13 cellular contexts compared by ENCODE assay signal in genomic region chr5:55338092-55338613, GRCh38. TPM values are rescaled to one million over a fixed set of nuclear protein-coding genes. Genes with fewer than 3 reads are reported as not detected.
DNase-seq lines count a peak whose midpoint lies in the region; ATAC-seq and TF ChIP-seq lines count a peak whose summit lies in the region.
"Had no signal": no experiment of that assay in that cellular context is flagged by ENCODE, and none has a peak within 500 bp of the region (broad histone marks: within the 10 kb centered on the region; RNA-seq: fewer than 3 reads in every experiment).

No MANE protein-coding gene starts in this region.

- CTCF ChIA-PET in T-cell (lab: Charles Lee): interaction anchor here in 1 of 2 donors (0.7 to 1.7 kb wide), 2 partner anchors 68 to 1800 kb away, joined by 3 to 4 read pairs; no protein-coding TSS in a partner anchor

- H3K9me3 Mint-ChIP-seq in activated CD4-positive, alpha-beta T cell treated with anti-CD3 and anti-CD28 coated beads, Interleukin-2, amount 10 ng/mL, durations not matched to agents 24 days and 14 days: no peaks in the 10 kb centered on the region
- H3K9me3 Mint-ChIP-seq in T-cell: peaks cover 0 to 3% (median 0%) of the 10 kb centered on the region in 3 donors

- ATAC-seq in T-cell (replicated peaks in 1 of 4) (peak in 1 of 4 experiments; percentile 75), GM19023 (IDR thresholded peaks at IDR 0.05; ENCODE audit: unreplicated experiment) (no peak)

- H3K9me3 ChIP-seq in osteoblast (ENCODE audit: low read depth, low read length): no peaks in the 10 kb centered on the region
- H3K9me3 ChIP-seq: Peyer's patch had no signal

- H3K27me3 ChIP-seq in osteoblast (ENCODE audit: insufficient read depth, low read length): no peaks in the 10 kb centered on the region
- H3K27me3 ChIP-seq: Peyer's patch had no signal

- no peaks in the 10 kb centered on the region for H4K20me1 ChIP-seq in osteoblast (ENCODE audit: insufficient read depth, low read length)

- no peaks in the 10 kb centered on the region for H3K4me1 ChIP-seq in osteoblast (ENCODE audit: insufficient read depth, low read length)
- H3K4me1 ChIP-seq: Peyer's patch had no signal

- no peaks in the 10 kb centered on the region for H3K27me3 Mint-ChIP-seq in activated CD4-positive, alpha-beta T cell treated with anti-CD3 and anti-CD28 coated beads, Interleukin-2, amount 10 ng/mL, durations not matched to agents 24 days and 14 days
- no peaks in the 10 kb centered on the region for H3K27me3 Mint-ChIP-seq in T-cell

- H3K27ac ChIP-seq in osteoblast (ENCODE audit: low read depth, low read length): peak overlapping the region; percentile 15
- H3K27ac ChIP-seq: Peyer's patch, skin epidermis had no signal

- H3K4me3 Mint-ChIP-seq in activated CD4-positive, alpha-beta T cell treated with anti-CD3 and anti-CD28 coated beads, Interleukin-2, amount 10 ng/mL, durations not matched to agents 24 days and 14 days: peak overlapping the region; percentile 55
- H3K4me3 Mint-ChIP-seq in T-cell: peak overlapping the region; percentile 21 to 68 (median 43)

- no peak for DNase-seq in activated CD4-positive, alpha-beta T cell treated with anti-CD3 and anti-CD28 coated beads, Interleukin-2, amount 10 ng/mL, durations not matched to agents 24 days and 14 days
- no peak for DNase-seq in activated CD4-positive, alpha-beta T cell treated with anti-CD3 and anti-CD28 coated beads for 48 hours
- no peak for DNase-seq in T-cell
- peak; percentile 48 for DNase-seq in dermis blood vessel endothelial cell
- no peak for DNase-seq in osteoblast (ENCODE audit: insufficient read length, low spot score, missing footprints)
- no peak for DNase-seq in globus pallidus (ENCODE audit: low spot score)
- no peak for DNase-seq in HuH-7.5 (ENCODE audit: low spot score)
- DNase-seq: caudate nucleus, DMS153, Peyer's patch, T1000 had no signal

- no peak overlapping the region for H3K4me3 ChIP-seq in osteoblast (ENCODE audit: insufficient read depth, low read length)
- H3K4me3 ChIP-seq: Peyer's patch, skin epidermis had no signal

- peaks cover 35% of the 10 kb centered on the region for H3K36me3 Mint-ChIP-seq in activated CD4-positive, alpha-beta T cell treated with anti-CD3 and anti-CD28 coated beads, Interleukin-2, amount 10 ng/mL, durations not matched to agents 24 days and 14 days (ENCODE audit: low read depth)
- peaks cover 27% of the 10 kb centered on the region for H3K36me3 Mint-ChIP-seq in T-cell

- H3K4me1 Mint-ChIP-seq in activated CD4-positive, alpha-beta T cell treated with anti-CD3 and anti-CD28 coated beads, Interleukin-2, amount 10 ng/mL, durations not matched to agents 24 days and 14 days: peaks cover 20% of the 10 kb centered on the region
- peaks cover 23 to 32% (median 28%) of the 10 kb centered on the region in 3 donors for H3K4me1 Mint-ChIP-seq in T-cell

- H3K27ac Mint-ChIP-seq in activated CD4-positive, alpha-beta T cell treated with anti-CD3 and anti-CD28 coated beads, Interleukin-2, amount 10 ng/mL, durations not matched to agents 24 days and 14 days: peak overlapping the region; percentile 85
- H3K27ac Mint-ChIP-seq in T-cell: peak overlapping the region; percentile 34 to 79

- no peak overlapping the region for H2AFZ ChIP-seq in osteoblast (ENCODE audit: low read length)

- peaks cover 44% of the 10 kb centered on the region for H3K79me2 ChIP-seq in osteoblast (ENCODE audit: insufficient read depth, low read length)

- POLR2A ChIA-PET in T-cell (lab: Charles Lee): interaction anchor here (0.5 to 0.7 kb wide), 3 partner anchors 101 to 936 kb away, joined by 3 to 4 read pairs (median 3); no protein-coding TSS in a partner anchor

- intact Hi-C loops in activated CD4-positive, alpha-beta T cell treated with anti-CD3 and anti-CD28 coated beads, Interleukin-2, amount 10 ng/mL, durations not matched to agents 24 days and 14 days (cut with micrococcal nuclease): loop anchor here (5.0 to 10.0 kb wide), 4 partner anchors 84 to 567 kb away; partner anchors contain the start of gene PLPP1

- H3K36me3 ChIP-seq in osteoblast (ENCODE audit: insufficient read depth, low read length): peaks cover 14% of the 10 kb centered on the region

- H3K4me2 ChIP-seq in osteoblast (ENCODE audit: insufficient read depth, low read length): peak overlapping the region; percentile 70

- TF ChIP-seq CTCF in osteoblast (IDR thresholded peaks at IDR 0.05; ENCODE audit: extremely low read depth, low read depth, low read length): no peak

RNA-seq across cellular contexts. Expression of gene MTREX, which starts 30.4 kb away (rescaled TPM):
- 123 and 128 TPM in 2 replicates for total RNA-seq in activated CD4-positive, alpha-beta T cell treated with anti-CD3 and anti-CD28 coated beads, Interleukin-2, amount 10 ng/mL, durations not matched to agents 24 days and 14 days
- total RNA-seq in T-cell (10 to 100 TPM; 60.2 to 75.1 (median 62.0) TPM), dermis blood vessel endothelial cell (135 and 141 TPM in 2 replicates), osteoblast (63.6 and 73.8 TPM in 2 replicates)

RNA-seq across cellular contexts. Expression of gene DHX29, which starts 30.7 kb away (rescaled TPM):
- total RNA-seq in activated CD4-positive, alpha-beta T cell treated with anti-CD3 and anti-CD28 coated beads, Interleukin-2, amount 10 ng/mL, durations not matched to agents 24 days and 14 days: 18.0 and 18.2 TPM in 2 replicates
- total RNA-seq in T-cell (10 to 100 TPM; 12.4 to 19.2 (median 15.4) TPM), dermis blood vessel endothelial cell (21.6 and 39.5 TPM in 2 replicates), osteoblast (36.8 and 38.4 TPM in 2 replicates)
